In genomic region chr22:47247609-47248240, GRCh38 we compare ENCODE assay signal across 21 cellular contexts.
"Had no signal": no experiment of that assay in that cellular context is flagged by ENCODE, and none has a peak within 500 bp of the region (broad histone marks: within the 10 kb centered on the region; RNA-seq: fewer than 3 reads in every experiment).

No MANE protein-coding gene starts in this region.

- H3K4me3 Mint-ChIP-seq: activated naive CD4-positive, alpha-beta T cell treated with anti-CD3 and anti-CD28 coated beads for 36 hours; activated naive CD8-positive, alpha-beta T cell treated with anti-CD3 and anti-CD28 coated beads for 36 hours; activated T-helper 1 cell treated with anti-CD3 and anti-CD28 coated beads, Interleukin-12 subunit alpha, Interleukin-12 subunit beta, Interleukin-2, Interleukin-4 antibody, amounts not matched to agents 30 ng/mL and 10 ng/mL and 1 ng/mL, durations not matched to agents 14 hours and 24 hours and 36 hours; brain; natural killer cell treated with Interleukin-12 subunit alpha and Interleukin-12 subunit beta and Interleukin-15 and Interleukin-18, amount 100 ng/mL, for 72 hours; T-helper 2 cell treated with Interferon-gamma antibody and Interleukin-4, amounts not matched to agents 5 μg/mL and 100 μg/mL, for 36 hours had no signal

- H3K9me3 Mint-ChIP-seq: activated T-helper 1 cell treated with anti-CD3 and anti-CD28 coated beads, Interleukin-12 subunit alpha, Interleukin-12 subunit beta, Interleukin-2, Interleukin-4 antibody, amounts not matched to agents 30 ng/mL and 10 ng/mL and 1 ng/mL, durations not matched to agents 14 hours and 24 hours and 36 hours; natural killer cell treated with Interleukin-12 subunit alpha and Interleukin-12 subunit beta and Interleukin-15 and Interleukin-18, amount 100 ng/mL, for 72 hours; T-helper 2 cell treated with Interferon-gamma antibody and Interleukin-4, amounts not matched to agents 5 μg/mL and 100 μg/mL, for 36 hours had no signal

- H3K36me3 Mint-ChIP-seq: activated naive CD8-positive, alpha-beta T cell treated with anti-CD3 and anti-CD28 coated beads for 36 hours; brain had no signal

- H3K9me3 ChIP-seq: adrenal gland, mucosa of descending colon had no signal

- H3K4me1 Mint-ChIP-seq: activated naive CD8-positive, alpha-beta T cell treated with anti-CD3 and anti-CD28 coated beads for 36 hours; brain had no signal

- H3K4me1 ChIP-seq: adrenal gland, ascending aorta had no signal

- H3K36me3 ChIP-seq: adrenal gland, ascending aorta, tibial nerve had no signal

- H3K27me3 ChIP-seq: ascending aorta, tibial nerve had no signal

- ATAC-seq: mucosa of descending colon had no signal

- H3K4me3 ChIP-seq: adrenal gland, ascending aorta, coronary artery, mucosa of descending colon, tibial nerve had no signal

- H3K27ac Mint-ChIP-seq: activated naive CD4-positive, alpha-beta T cell treated with anti-CD3 and anti-CD28 coated beads for 36 hours; activated naive CD8-positive, alpha-beta T cell treated with anti-CD3 and anti-CD28 coated beads for 36 hours; activated T-helper 1 cell treated with anti-CD3 and anti-CD28 coated beads, Interleukin-12 subunit alpha, Interleukin-12 subunit beta, Interleukin-2, Interleukin-4 antibody, amounts not matched to agents 30 ng/mL and 10 ng/mL and 1 ng/mL, durations not matched to agents 14 hours and 24 hours and 36 hours; natural killer cell treated with Interleukin-12 subunit alpha and Interleukin-12 subunit beta and Interleukin-15 and Interleukin-18, amount 100 ng/mL, for 72 hours; T-helper 2 cell treated with Interferon-gamma antibody and Interleukin-4, amounts not matched to agents 5 μg/mL and 100 μg/mL, for 36 hours had no signal

- DNase-seq: activated CD4-positive, alpha-beta T cell treated with anti-CD3 and anti-CD28 coated beads for 4 hours; activated CD4-positive, alpha-beta T cell treated with anti-CD3 and anti-CD28 coated beads, Interleukin-2, amount 50 U/mL, for 4 hours; activated CD8-positive, alpha-beta memory T cell treated with anti-CD3 and anti-CD28 coated beads, Interleukin-2, amount 50 U/mL, for 4 hours; activated effector memory CD4-positive, alpha-beta T cell treated with anti-CD3 and anti-CD28 coated beads, Interleukin-2, amount 50 U/mL, for 16 hours; activated naive CD4-positive, alpha-beta T cell treated with anti-CD3 and anti-CD28 coated beads for 36 hours; activated naive CD8-positive, alpha-beta T cell treated with anti-CD3 and anti-CD28 coated beads for 36 hours; activated T-cell treated with anti-CD3 and anti-CD28 coated beads, Interleukin-2, amount 50 U/mL, for 1 hour; effector memory CD4-positive, alpha-beta T cell; mucosa of descending colon; stimulated activated CD4-positive, alpha-beta T cell treated with anti-CD3 and anti-CD28 coated beads, Interleukin-15, amount 100 ng/mL, for 24 hours; stimulated activated CD4-positive, alpha-beta T cell treated with anti-CD3 and anti-CD28 coated beads, Interleukin-2, amount 100 ng/mL, for 24 hours; stimulated activated naive CD4-positive, alpha-beta T cell treated with Interleukin-2 at 50 U/mL for 16 hours; T-helper 1 cell had no signal

- H3K27ac ChIP-seq: adrenal gland, ascending aorta, tibial nerve had no signal
